8 cellular contexts compared by ENCODE assay signal in the genomic region with DNA sequence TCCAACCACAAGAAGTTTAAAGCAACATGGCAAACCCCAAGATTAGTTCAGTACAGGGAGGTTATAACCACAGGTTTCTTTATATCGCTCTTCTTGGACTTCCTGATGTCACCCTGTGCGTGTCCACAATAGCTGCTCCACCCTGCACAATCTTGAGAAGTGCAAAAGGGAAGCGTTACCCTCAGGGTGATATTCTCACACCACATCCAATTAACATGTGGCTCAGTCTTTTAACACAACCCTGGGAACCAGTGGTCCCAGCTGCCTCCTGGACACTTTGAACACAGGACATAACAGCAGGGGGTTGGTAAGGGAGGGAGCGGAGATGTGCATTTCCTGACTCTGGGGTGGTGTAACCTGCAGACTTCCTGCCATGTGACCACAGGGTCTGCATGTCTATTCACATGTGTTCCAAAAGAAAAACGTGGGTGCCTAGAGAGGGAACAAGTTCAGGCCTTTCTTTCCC.
DNase-seq lines count a peak whose midpoint lies in the region; ATAC-seq and TF ChIP-seq lines count a peak whose summit lies in the region.

No MANE protein-coding gene starts in this region.

- peaks cover 2% of the 10 kb centered on the region for H3K36me3 Mint-ChIP-seq in T-helper 2 cell treated with Interferon-gamma antibody and Interleukin-4, amounts not matched to agents 5 μg/mL and 100 μg/mL, for 36 hours (ENCODE audit: low read depth)

- TF ChIP-seq CTCF in body of pancreas (IDR thresholded peaks at IDR 0.05) (no peak), WERI-Rb-1 (IDR thresholded peaks at IDR 0.05; ENCODE audit: low read depth, low read length) (no peak), colonic mucosa (IDR thresholded peaks at IDR 0.05) (no peak)

- intact Hi-C loops in body of pancreas (cut with DNase I) (no loop called here), colonic mucosa (cut with DNase I) (no loop called here)

- peaks cover 60% of the 10 kb centered on the region for H3K4me1 Mint-ChIP-seq in T-helper 2 cell treated with Interferon-gamma antibody and Interleukin-4, amounts not matched to agents 5 μg/mL and 100 μg/mL, for 36 hours (ENCODE audit: low read depth)

- H3K4me1 ChIP-seq in body of pancreas (peaks cover 15% of the 10 kb centered on the region), colonic mucosa (no peaks in the 10 kb centered on the region)

- no peak for TF ChIP-seq POLR2A in body of pancreas (IDR thresholded peaks at IDR 0.05)

- peaks cover 20% of the 10 kb centered on the region for H3K27me3 Mint-ChIP-seq in T-helper 2 cell treated with Interferon-gamma antibody and Interleukin-4, amounts not matched to agents 5 μg/mL and 100 μg/mL, for 36 hours (ENCODE audit: low read depth)

- DNase-seq in T-helper 2 cell treated with Interferon-gamma antibody and Interleukin-4, amounts not matched to agents 5 μg/mL and 100 μg/mL, for 36 hours (ENCODE audit: low spot score), result peak; percentile 59
- DNase-seq in body of pancreas (peak in 1 of 4 donors; percentile 23), WERI-Rb-1 (no peak), colonic mucosa (no peak), NCI-H2029 (lab: John Stamatoyannopoulos, UW) (no peak)
- peak; percentile 33 to 50 for DNase-seq in stimulated activated CD4-positive, alpha-beta T cell treated with anti-CD3 and anti-CD28 coated beads, Interleukin-2, amount 100 ng/mL, for 24 hours

- H3K27ac ChIP-seq in body of pancreas, result no peak overlapping the region
- H3K27ac ChIP-seq in WERI-Rb-1, result no peak overlapping the region
- no peak overlapping the region for H3K27ac ChIP-seq in colonic mucosa

- 61 to 78% methylated on average over 5 of the region's 5 CpGs for WGBS in body of pancreas, 2 donors

- no peak overlapping the region for H3K9ac ChIP-seq in colonic mucosa (ENCODE audit: low read depth in 2 of 2, low read length in 2 of 2)

- peak overlapping the region; percentile 85 for H3K4me3 Mint-ChIP-seq in T-helper 2 cell treated with Interferon-gamma antibody and Interleukin-4, amounts not matched to agents 5 μg/mL and 100 μg/mL, for 36 hours

- H3K9me3 Mint-ChIP-seq in T-helper 2 cell treated with Interferon-gamma antibody and Interleukin-4, amounts not matched to agents 5 μg/mL and 100 μg/mL, for 36 hours, result no peaks in the 10 kb centered on the region

- peak overlapping the region; percentile 93 for H3K27ac Mint-ChIP-seq in T-helper 2 cell treated with Interferon-gamma antibody and Interleukin-4, amounts not matched to agents 5 μg/mL and 100 μg/mL, for 36 hours

- ATAC-seq in GM19043 (IDR thresholded peaks at IDR 0.05; ENCODE audit: low read depth, unreplicated experiment), result peak; percentile 90
- ATAC-seq in HG03060 (IDR thresholded peaks at IDR 0.05; ENCODE audit: low read depth, unreplicated experiment), result peak; percentile 82
- peak; percentile 8 for ATAC-seq in body of pancreas

- no peaks in the 10 kb centered on the region for H3K9me3 ChIP-seq in body of pancreas
- H3K9me3 ChIP-seq in WERI-Rb-1 (ENCODE audit: severe bottlenecking), result no peaks in the 10 kb centered on the region
- no peaks in the 10 kb centered on the region for H3K9me3 ChIP-seq in colonic mucosa

- H3K27me3 ChIP-seq in body of pancreas (no peaks in the 10 kb centered on the region), WERI-Rb-1 (ENCODE audit: insufficient read depth, low read depth, severe bottlenecking) (no peaks in the 10 kb centered on the region), colonic mucosa (no peaks in the 10 kb centered on the region)

- H3K4me3 ChIP-seq in body of pancreas, result no peak overlapping the region
- no peak overlapping the region for H3K4me3 ChIP-seq in WERI-Rb-1 (ENCODE audit: low read depth, low read length)
- H3K4me3 ChIP-seq in colonic mucosa, result no peak overlapping the region

- H3K36me3 ChIP-seq in body of pancreas (replicated peaks in 1 of 2; ENCODE audit: insufficient read depth in 1 of 2, low read depth in 2 of 2) (peaks cover 0 to 5% of the 10 kb centered on the region in 2 donors), WERI-Rb-1 (no peaks in the 10 kb centered on the region), colonic mucosa (no peaks in the 10 kb centered on the region)

Comparison
In these comparisons a context has a peak if more than half of its experiments do, and no peak if none do; other contexts are left out.
1. ATAC-seq: peak in every context shown above with its lines; median percentile 90 in GM19043; 82 in HG03060; 8 in body of pancreas.
2. DNase-seq: peak in T-helper 2 cell treated with Interferon-gamma antibody and Interleukin-4, amounts not matched to agents 5 μg/mL and 100 μg/mL, for 36 hours (single experiment) and stimulated activated CD4-positive, alpha-beta T cell treated with anti-CD3 and anti-CD28 coated beads, Interleukin-2, amount 100 ng/mL, for 24 hours (2 of 2); none in WERI-Rb-1 (single experiment), colonic mucosa (single experiment) and NCI-H2029 (single experiment).